In genomic region chr17:58006924-58007780, GRCh38 we compare ENCODE assay signal across 1 cellular context.
A peak's percentile ranks its signal among the peaks of the same experiment; 100 is the strongest.
TF ChIP-seq lines count a peak whose summit lies in the region.

TSS of gene SRSF1 (minus strand) at chr17:58007246. CDS start at chr17:58007137, 109 bp downstream.

TF ChIP-seq in K562, 482 proteins besides CTCF, POLR2A, EP300 and RAD21 (continued from another document and continues in another):
- peak; percentile 92; the same call in 1 of the 2 replicates for TF ChIP-seq ZNF609 (CRISPR knock-in tag; IDR thresholded peaks at IDR 0.05; ENCODE audit: borderline replicate concordance)
- no peak for TF ChIP-seq ELK3 (CRISPR knock-in tag; IDR thresholded peaks at IDR 0.05)
- TF ChIP-seq FUS (optimal IDR thresholded peaks at IDR 0.05; ENCODE audit: low read depth, low read length) = no peak
- peak; percentile 88 for TF ChIP-seq CREM (IDR thresholded peaks at IDR 0.05; ENCODE audit: low read depth)
- TF ChIP-seq PATZ1 (CRISPR knock-in tag; IDR thresholded peaks at IDR 0.05; ENCODE audit: borderline replicate concordance) = no peak
- TF ChIP-seq BRF2 (IDR thresholded peaks at IDR 0.05; ENCODE audit: borderline replicate concordance, insufficient read depth, insufficient read length) = no peak
- peak; percentile 93 for TF ChIP-seq ZZZ3 (IDR thresholded peaks at IDR 0.05)
- TF ChIP-seq ZNF121 (CRISPR knock-in tag; conservative IDR thresholded peaks at IDR 0.05) = no peak
- no peak for TF ChIP-seq BCOR (IDR thresholded peaks at IDR 0.05)
- peak; percentile 80 for TF ChIP-seq MTA3 (IDR thresholded peaks at IDR 0.05; ENCODE audit: borderline replicate concordance)
- peak; percentile 78 for TF ChIP-seq ZBTB12 (CRISPR knock-in tag; IDR thresholded peaks at IDR 0.05)
- TF ChIP-seq ASH1L (IDR thresholded peaks at IDR 0.05; ENCODE audit: borderline replicate concordance, low read depth, partially characterized antibody) = peak; percentile 20
- peak; percentile 67 for TF ChIP-seq ZBTB40 (IDR thresholded peaks at IDR 0.05)
- no peak for TF ChIP-seq ZBTB40 (CRISPR knock-in tag; IDR thresholded peaks at IDR 0.05)
- TF ChIP-seq ZFX (CRISPR knock-in tag; IDR thresholded peaks at IDR 0.05) = peak; percentile 96
- TF ChIP-seq ZNF639 (CRISPR knock-in tag; conservative IDR thresholded peaks at IDR 0.05 in 1 of 2, IDR thresholded peaks at IDR 0.05 in 1 of 2) = peak in 1 of 2 experiments; percentile 71; a peak in 2 of 4 replicates
- peak; percentile 100 for TF ChIP-seq E2F8 (IDR thresholded peaks at IDR 0.05; ENCODE audit: low read depth, partially characterized antibody)
- TF ChIP-seq POLR3G (IDR thresholded peaks at IDR 0.05; ENCODE audit: extremely low read depth, insufficient read length, insufficient replicate concordance) = no peak
- peak in 1 of 2 experiments; percentile 71; a peak in 1 of 4 replicates for TF ChIP-seq KDM4B (IDR thresholded peaks at IDR 0.05; ENCODE audit: borderline replicate concordance in 2 of 2, low read depth in 1 of 2)
- 0 out of 4 replicates have a peak, but pooled peaks of 1 of the 2 experiments have one; percentile 20 for TF ChIP-seq RCOR1 (IDR thresholded peaks at IDR 0.05; ENCODE audit: borderline replicate concordance in 1 of 2, low read depth in 2 of 2, low read length in 2 of 2)
- peak; percentile 96 for TF ChIP-seq VEZF1 (CRISPR knock-in tag; IDR thresholded peaks at IDR 0.05)
- TF ChIP-seq C11orf30 (IDR thresholded peaks at IDR 0.05; ENCODE audit: low read depth) = peak; percentile 51; the same call in 1 of the 2 replicates
- TF ChIP-seq MAX (CRISPR knock-in tag; IDR thresholded peaks at IDR 0.05) = peak; percentile 92
- no peak for TF ChIP-seq SIRT6 (IDR thresholded peaks at IDR 0.05; ENCODE audit: low read depth, low read length)
